1 cellular context compared by ENCODE assay signal in the genomic region with DNA sequence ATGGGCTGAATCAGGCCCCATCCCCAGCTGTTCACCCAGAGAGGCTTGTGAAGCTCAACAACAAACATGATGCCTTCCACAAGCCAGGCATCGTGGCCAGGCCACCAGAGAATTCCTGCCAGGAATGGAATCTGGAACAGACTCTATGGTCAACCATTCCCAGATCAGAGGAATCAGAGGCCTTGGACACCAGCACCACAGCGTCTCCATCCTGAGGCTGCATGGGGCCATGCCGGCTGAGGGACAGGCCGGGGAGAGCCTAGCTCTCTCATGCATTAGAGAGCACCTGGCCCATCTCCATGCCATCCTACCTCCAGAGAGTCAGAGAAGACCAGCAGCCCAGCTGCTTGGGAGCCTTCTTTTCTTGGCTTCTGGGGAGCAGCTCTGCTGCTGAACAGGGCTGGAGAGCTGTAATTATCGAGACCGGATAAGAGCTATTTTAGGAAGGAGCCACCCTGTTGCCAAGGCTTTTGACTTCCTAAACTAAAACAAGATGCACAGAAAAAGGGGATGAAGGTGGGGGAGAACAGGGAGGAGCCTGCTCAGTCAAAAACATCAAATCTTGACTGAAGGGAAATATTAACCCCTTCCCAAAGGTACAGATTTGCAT.
TF ChIP-seq lines count a peak whose summit lies in the region.

No MANE protein-coding gene starts in this region.

TF ChIP-seq in K562, 482 proteins besides CTCF, POLR2A, EP300 and RAD21 (continued from another document):
- TF ChIP-seq, protein P1, sequence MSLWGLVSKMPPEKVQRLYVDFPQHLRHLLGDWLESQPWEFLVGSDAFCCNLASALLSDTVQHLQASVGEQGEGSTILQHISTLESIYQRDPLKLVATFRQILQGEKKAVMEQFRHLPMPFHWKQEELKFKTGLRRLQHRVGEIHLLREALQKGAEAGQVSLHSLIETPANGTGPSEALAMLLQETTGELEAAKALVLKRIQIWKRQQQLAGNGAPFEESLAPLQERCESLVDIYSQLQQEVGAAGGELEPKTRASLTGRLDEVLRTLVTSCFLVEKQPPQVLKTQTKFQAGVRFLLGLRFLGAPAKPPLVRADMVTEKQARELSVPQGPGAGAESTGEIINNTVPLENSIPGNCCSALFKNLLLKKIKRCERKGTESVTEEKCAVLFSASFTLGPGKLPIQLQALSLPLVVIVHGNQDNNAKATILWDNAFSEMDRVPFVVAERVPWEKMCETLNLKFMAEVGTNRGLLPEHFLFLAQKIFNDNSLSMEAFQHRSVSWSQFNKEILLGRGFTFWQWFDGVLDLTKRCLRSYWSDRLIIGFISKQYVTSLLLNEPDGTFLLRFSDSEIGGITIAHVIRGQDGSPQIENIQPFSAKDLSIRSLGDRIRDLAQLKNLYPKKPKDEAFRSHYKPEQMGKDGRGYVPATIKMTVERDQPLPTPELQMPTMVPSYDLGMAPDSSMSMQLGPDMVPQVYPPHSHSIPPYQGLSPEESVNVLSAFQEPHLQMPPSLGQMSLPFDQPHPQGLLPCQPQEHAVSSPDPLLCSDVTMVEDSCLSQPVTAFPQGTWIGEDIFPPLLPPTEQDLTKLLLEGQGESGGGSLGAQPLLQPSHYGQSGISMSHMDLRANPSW (CRISPR knock-in tag; IDR thresholded peaks at IDR 0.05) = no peak
